ENCODE assay signal across 25 cellular contexts in the genomic region with DNA sequence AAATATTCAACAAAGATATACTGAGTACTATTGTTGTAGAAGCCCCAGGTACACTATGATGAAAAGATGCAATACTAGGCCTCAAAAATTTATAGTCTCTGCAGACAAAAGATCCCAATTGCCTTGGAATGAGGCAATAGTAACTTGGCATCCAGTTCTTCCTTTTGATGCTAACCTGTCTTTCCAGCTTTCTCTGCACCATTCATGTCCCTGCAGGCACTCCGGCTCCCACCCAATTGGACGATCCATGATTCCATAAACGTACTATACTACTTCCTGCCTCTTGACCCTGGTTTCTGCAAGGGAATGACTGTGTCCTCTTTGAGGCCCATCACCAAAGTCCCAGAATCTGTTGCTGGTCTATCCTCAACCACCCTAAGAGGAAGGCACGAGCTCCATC. TPM values are rescaled to one million over a fixed set of nuclear protein-coding genes. Genes with fewer than 3 reads are reported as not detected.
"Had no signal": no experiment of that assay in that cellular context is flagged by ENCODE, and none has a peak within 500 bp of the region (broad histone marks: within the 10 kb centered on the region; RNA-seq: fewer than 3 reads in every experiment).

No MANE protein-coding gene starts in this region.

- H3K36me3 ChIP-seq: sigmoid colon had no signal

- ATAC-seq: left lobe of liver; naive thymus-derived CD8-positive, alpha-beta T cell; stimulated activated naive B cell treated with anti-CD40 and anti-IgM and Interleukin-4, amounts not matched to agents 10 μg/mL and 1 μg/mL and 100 μg/mL, for 72 hours had no signal

- H3K9me3 Mint-ChIP-seq: activated naive CD4-positive, alpha-beta T cell treated with anti-CD3 and anti-CD28 coated beads for 36 hours; activated naive CD8-positive, alpha-beta T cell treated with anti-CD3 and anti-CD28 coated beads, Interleukin-2, amount 10 ng/mL, durations not matched to agents 7 days and 5 days; naive thymus-derived CD8-positive, alpha-beta T cell; stimulated activated naive B cell treated with anti-CD40 and anti-IgM and Interleukin-4, amounts not matched to agents 10 μg/mL and 1 μg/mL and 100 μg/mL, for 72 hours had no signal

- FAIRE-seq: endometrium had no signal

- H3K27ac ChIP-seq: sigmoid colon, testis had no signal

- H3K27me3 ChIP-seq: sigmoid colon, testis had no signal

- H3K9me3 ChIP-seq: sigmoid colon, testis had no signal

- H3K4me3 Mint-ChIP-seq: activated naive CD4-positive, alpha-beta T cell treated with anti-CD3 and anti-CD28 coated beads for 36 hours; activated naive CD8-positive, alpha-beta T cell treated with anti-CD3 and anti-CD28 coated beads, Interleukin-2, amount 10 ng/mL, durations not matched to agents 7 days and 5 days; naive thymus-derived CD8-positive, alpha-beta T cell; stimulated activated naive B cell treated with anti-CD40 and anti-IgM and Interleukin-4, amounts not matched to agents 10 μg/mL and 1 μg/mL and 100 μg/mL, for 72 hours had no signal

- H3K27ac Mint-ChIP-seq: activated naive CD4-positive, alpha-beta T cell treated with anti-CD3 and anti-CD28 coated beads for 36 hours; activated naive CD8-positive, alpha-beta T cell treated with anti-CD3 and anti-CD28 coated beads, Interleukin-2, amount 10 ng/mL, durations not matched to agents 7 days and 5 days; stimulated activated naive B cell treated with anti-CD40 and anti-IgM and Interleukin-4, amounts not matched to agents 10 μg/mL and 1 μg/mL and 100 μg/mL, for 72 hours had no signal

- H3K36me3 Mint-ChIP-seq: activated naive CD8-positive, alpha-beta T cell treated with anti-CD3 and anti-CD28 coated beads, Interleukin-2, amount 10 ng/mL, durations not matched to agents 7 days and 5 days; naive thymus-derived CD8-positive, alpha-beta T cell; stimulated activated naive B cell treated with anti-CD40 and anti-IgM and Interleukin-4, amounts not matched to agents 10 μg/mL and 1 μg/mL and 100 μg/mL, for 72 hours had no signal

- DNase-seq: activated CD4-positive, alpha-beta T cell treated with anti-CD3 and anti-CD28 coated beads for 4 hours; activated CD4-positive, alpha-beta T cell treated with anti-CD3 and anti-CD28 coated beads, Interleukin-2, amount 50 U/mL, for 48 hours; activated CD4-positive, CD25-positive, alpha-beta regulatory T cell; activated effector memory CD4-positive, alpha-beta T cell treated with Interleukin-2 at 50 U/mL for 16 hours; activated naive CD4-positive, alpha-beta T cell treated with anti-CD3 and anti-CD28 coated beads for 36 hours; activated naive CD8-positive, alpha-beta T cell treated with anti-CD3 and anti-CD28 coated beads, Interleukin-2, amount 10 ng/mL, durations not matched to agents 7 days and 5 days; activated T-cell treated with anti-CD3 and anti-CD28 coated beads, Interleukin-2, amount 50 U/mL, for 48 hours; amniotic stem cell; retina; sigmoid colon; stimulated activated CD4-positive, alpha-beta T cell treated with anti-CD3 and anti-CD28 coated beads, Interleukin-15, amount 100 ng/mL, for 24 hours; stimulated activated naive B cell treated with anti-CD40 and anti-IgM and Interleukin-4, amounts not matched to agents 10 μg/mL and 1 μg/mL and 100 μg/mL, for 72 hours; testis had no signal

- H3K4me3 ChIP-seq: lung, sigmoid colon, smooth muscle cell, testis had no signal

RNA-seq across cellular contexts. Expression of gene IGSF9, which starts 12.1 kb away (rescaled TPM):
- total RNA-seq: activated naive CD4-positive, alpha-beta T cell treated with anti-CD3 and anti-CD28 coated beads for 36 hours; activated naive CD8-positive, alpha-beta T cell treated with anti-CD3 and anti-CD28 coated beads, Interleukin-2, amount 10 ng/mL, durations not matched to agents 7 days and 5 days; cardiac septum; chondrocyte; fibroblast of villous mesenchyme; T-helper 1 cell treated with Interleukin-12 subunit alpha and Interleukin-12 subunit beta and Interleukin-4 antibody, amounts not matched to agents 30 ng/mL and 1 ng/mL, for 36 hours had no signal

RNA-seq across cellular contexts. Expression of gene SLAMF9, which starts 20.7 kb away (rescaled TPM):
- total RNA-seq: activated CD8-positive, alpha-beta memory T cell treated with anti-CD3 and anti-CD28 coated beads for 36 hours; activated naive CD4-positive, alpha-beta T cell treated with anti-CD3 and anti-CD28 coated beads for 36 hours; activated naive CD8-positive, alpha-beta T cell treated with anti-CD3 and anti-CD28 coated beads, Interleukin-2, amount 10 ng/mL, durations not matched to agents 7 days and 5 days; cardiac septum; chondrocyte; fibroblast of villous mesenchyme; kidney epithelial cell; naive thymus-derived CD8-positive, alpha-beta T cell; osteoblast; sigmoid colon; T-helper 1 cell treated with Interleukin-12 subunit alpha and Interleukin-12 subunit beta and Interleukin-4 antibody, amounts not matched to agents 30 ng/mL and 1 ng/mL, for 36 hours had no signal

RNA-seq across cellular contexts. Expression of gene CFAP45, which starts 33.4 kb away (rescaled TPM):
- total RNA-seq: left lobe of liver had no signal
